In genomic region chr17:18314731-18315497, GRCh38 we compare ENCODE assay signal across 1 cellular context.
A peak's percentile ranks its signal among the peaks of the same experiment; 100 is the strongest.
TF ChIP-seq lines count a peak whose summit lies in the region.

Gene SMCR8 (plus strand): TSS chr17:18315293. CDS start chr17:18315790, 497 bp downstream.
Gene TOP3A (minus strand): TSS chr17:18314994. CDS start chr17:18314778, 216 bp downstream.

TF ChIP-seq in K562, 482 proteins besides CTCF, POLR2A, EP300 and RAD21 (continued from another document and continues in another):
- no peak for TF ChIP-seq ZNF280A (IDR thresholded peaks at IDR 0.05; ENCODE audit: low read depth, partially characterized antibody)
- no peak for TF ChIP-seq HOXB6 (CRISPR knock-in tag; IDR thresholded peaks at IDR 0.05; ENCODE audit: borderline replicate concordance)
- TF ChIP-seq SNAPC5 (CRISPR knock-in tag; IDR thresholded peaks at IDR 0.05), result no peak
- TF ChIP-seq CLOCK (CRISPR knock-in tag; IDR thresholded peaks at IDR 0.05; ENCODE audit: borderline replicate concordance), result no peak
- 0 out of 2 replicates have a peak, but pooled peaks have one; percentile 41 for TF ChIP-seq NFRKB (IDR thresholded peaks at IDR 0.05; ENCODE audit: low read depth)
- TF ChIP-seq RNF219 (CRISPR knock-in tag; IDR thresholded peaks at IDR 0.05), result no peak
- TF ChIP-seq ZNF644 (tag; IDR thresholded peaks at IDR 0.05; ENCODE audit: low read depth), result no peak
- TF ChIP-seq CEBPZ (IDR thresholded peaks at IDR 0.05; ENCODE audit: borderline replicate concordance, low read depth, low read length), result no peak
- TF ChIP-seq PHB2 (IDR thresholded peaks at IDR 0.05; ENCODE audit: low read depth), result no peak
- TF ChIP-seq MAX (CRISPR knock-in tag; IDR thresholded peaks at IDR 0.05), result peak; percentile 73
- no peak for TF ChIP-seq ZNF583 (CRISPR knock-in tag; IDR thresholded peaks at IDR 0.05)
- TF ChIP-seq HMGN3 (IDR thresholded peaks at IDR 0.05; ENCODE audit: borderline replicate concordance, extremely low read depth, insufficient read length, low read depth, low read length), result peak; percentile 11
- TF ChIP-seq EP400 (IDR thresholded peaks at IDR 0.05), result peak; percentile 88
- TF ChIP-seq PKNOX1 (IDR thresholded peaks at IDR 0.05), result no peak
- TF ChIP-seq TAF9B (IDR thresholded peaks at IDR 0.05; ENCODE audit: partially characterized antibody), result peak; percentile 10
- TF ChIP-seq GABPB1 (CRISPR knock-in tag; IDR thresholded peaks at IDR 0.05), result peak; percentile 87
- no peak for TF ChIP-seq TCFL5 (CRISPR knock-in tag; conservative IDR thresholded peaks at IDR 0.05)
- peak; percentile 74 for TF ChIP-seq MGA (IDR thresholded peaks at IDR 0.05)
- TF ChIP-seq MIER1 (IDR thresholded peaks at IDR 0.05; ENCODE audit: low read depth), result no peak
- no peak for TF ChIP-seq ZNF584 (CRISPR knock-in tag; IDR thresholded peaks at IDR 0.05; ENCODE audit: low read depth)
- TF ChIP-seq REST (CRISPR knock-in tag; IDR thresholded peaks at IDR 0.05; ENCODE audit: low read depth), result no peak
- TF ChIP-seq TCF7 (IDR thresholded peaks at IDR 0.05; ENCODE audit: borderline replicate concordance), result no peak
- peak; percentile 85 for TF ChIP-seq HCFC1 (IDR thresholded peaks at IDR 0.05; ENCODE audit: low read depth, low read length)
- no peak for TF ChIP-seq DPF2 (IDR thresholded peaks at IDR 0.05)
- no peak for TF ChIP-seq KDM4B (IDR thresholded peaks at IDR 0.05; ENCODE audit: borderline replicate concordance in 2 of 2, low read depth in 1 of 2)
